In the genomic region with DNA sequence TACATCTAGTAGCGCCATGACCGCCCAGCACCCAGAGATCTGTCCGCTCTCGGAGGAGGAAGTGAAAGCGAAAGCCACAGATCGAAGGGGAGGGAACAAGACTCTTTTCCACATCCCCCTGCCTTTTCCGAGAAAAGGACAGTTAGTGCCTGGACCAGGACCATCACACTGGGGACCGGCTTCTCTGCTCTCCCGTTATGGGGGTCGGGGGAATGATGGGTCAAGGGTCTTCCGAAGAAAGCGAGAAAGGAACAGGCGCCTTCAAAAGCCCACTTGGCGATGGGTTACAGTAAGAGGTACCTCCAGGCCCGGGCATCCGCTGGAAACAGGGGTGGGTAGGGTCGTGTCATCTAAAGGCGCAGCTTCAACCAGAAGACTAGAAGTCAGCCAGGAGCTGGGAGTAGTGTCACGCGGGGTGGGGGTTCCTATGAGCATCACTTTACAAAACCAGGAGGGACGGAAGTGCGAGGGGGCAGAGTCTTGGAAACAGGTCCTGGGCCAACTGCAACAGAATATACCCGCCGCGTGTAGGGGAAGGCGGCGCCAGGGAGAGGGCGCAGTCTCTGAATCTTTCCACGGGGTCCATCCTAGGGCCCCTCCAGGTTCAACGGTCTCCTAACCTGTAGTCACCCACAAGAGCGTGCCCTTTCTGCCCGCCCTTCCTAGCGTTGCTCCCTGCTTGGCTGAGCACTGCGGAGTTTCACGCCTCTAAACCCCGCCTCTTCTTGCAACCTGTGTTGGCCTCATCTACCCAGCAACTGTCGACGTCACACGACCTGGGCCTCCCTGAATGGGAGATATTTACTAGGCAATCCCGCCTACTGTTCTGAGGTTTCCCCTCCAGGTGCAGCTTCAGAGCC, we compare ENCODE assay signal across 8 cellular contexts. TPM values are rescaled to one million over a fixed set of nuclear protein-coding genes. Genes with fewer than 3 reads are reported as not detected.
A peak's percentile ranks its signal among the peaks of the same experiment; 100 is the strongest.
DNase-seq lines count a peak whose midpoint lies in the region; ATAC-seq, FAIRE-seq and TF ChIP-seq lines count a peak whose summit lies in the region.

TSS of gene PSMB8 (minus strand) at position 69 of the 860 bp plus-strand sequence. CDS start at position 18, 51 bp downstream.

- no TSS peak for BruUV-seq in HepG2 (replicated peaks; lab: Mats Ljungman, UMichigan)

- intact Hi-C loops in HepG2 (cut with micrococcal nuclease; ENCODE audit: unreplicated experiment): loop anchor here (1.0 kb wide), 1 partner anchor 9 kb away; the partner anchor contains the start of gene TAP1

- H3K4me2 ChIP-seq in HepG2 (ENCODE audit: low read depth, low read length): peak within 1 kb of the TSS; percentile 80

- ATAC-seq in GM19395 (IDR thresholded peaks at IDR 0.05; ENCODE audit: unreplicated experiment): peak; percentile 70
- ATAC-seq in HG03558 (IDR thresholded peaks at IDR 0.05; ENCODE audit: extremely low read depth, unreplicated experiment): peak; percentile 40
- ATAC-seq in HepG2: peak; percentile 97

- POLR2A ChIA-PET in HepG2 (lab: Yijun Ruan, JAX): interaction anchor here (0.9 to 3.0 kb wide), 7 partner anchors 10 to 428 kb away, joined by 3 to 41 read pairs (median 6); partner anchors contain the start of genes PSMB9, RPS18, TAP1 and VPS52

- CTCF ChIA-PET in HepG2 (lab: Yijun Ruan, JAX; ENCODE audit: low intra/inter-chr PET ratio, low total read pairs): interaction anchor here (0.8 kb wide), 1 partner anchor 17 kb away, joined by 3 read pairs; no protein-coding TSS in a partner anchor

- TF ChIP-seq EP300 in HepG2 (IDR thresholded peaks at IDR 0.05; ENCODE audit: low read depth in 2 of 2, low read length in 2 of 2) (no peak), HepG2 (CRISPR knock-in tag; IDR thresholded peaks at IDR 0.05; ENCODE audit: borderline replicate concordance) (no peak)

- peaks cover 0 to 1% of the 10 kb centered on the region in 2 experiments; a peak in 2 of 5 replicates for H3K36me3 ChIP-seq in HepG2 (replicated peaks in 1 of 2; ENCODE audit: control insufficient read depth in 1 of 2, insufficient read depth in 2 of 2, low read length in 2 of 2)

- no peaks in the 10 kb centered on the region for H4K20me1 ChIP-seq in HepG2 (ENCODE audit: insufficient read depth, low read length)

- in situ Hi-C loops in HepG2 (cut with HindIII; ENCODE audit: extremely low pct_ligation_motif_present, low pct_unique_long_range_greater_than_20kb): no loop called here

- peak within 1 kb of the TSS; percentile 73 to 85 (median 75) for H3K4me3 ChIP-seq in HepG2 (replicated peaks in 1 of 3; ENCODE audit: insufficient read depth in 1 of 3, low read depth in 2 of 3, low read length in 3 of 3)

- TF ChIP-seq POLR2A in HepG2 (IDR thresholded peaks at IDR 0.05; ENCODE audit: insufficient read depth in 1 of 2, low read depth in 2 of 2, low read length in 2 of 2): peak; percentile 57 to 61

- no peak for TF ChIP-seq RAD21 in HepG2 (CRISPR knock-in tag; IDR thresholded peaks at IDR 0.05)

- peak; percentile 98 for DNase-seq in CD1c-positive myeloid dendritic cell (ENCODE audit: extremely low spot score)
- DNase-seq in NCI-H748 treated with DMSO at 0.1 percent for 48 hours (lab: John Stamatoyannopoulos, UW): peak; percentile 97
- DNase-seq in activated CD4-positive, alpha-beta T cell treated with anti-CD3 and anti-CD28 coated beads, Interleukin-2, amount 50 U/mL, for 4 hours: peak; percentile 99
- DNase-seq in dermis blood vessel endothelial cell: peak; percentile 97
- DNase-seq in HepG2 (ENCODE audit: low spot score): peak; percentile 96
- DNase-seq in stimulated activated CD4-positive, alpha-beta T cell treated with anti-CD3 and anti-CD28 coated beads, Interleukin-2, amount 100 ng/mL, for 48 hours: peak; percentile 92 to 98

- FAIRE-seq in HepG2 (lab: Jason Lieb, UNC): peak; percentile 98

- H2AFZ ChIP-seq in HepG2 (ENCODE audit: low read length): peak within 1 kb of the TSS; percentile 64

- 1% methylated on average over 39 of the region's 40 CpGs for WGBS in HepG2 (ENCODE audit: low lambda C conversion rate)

- H3K79me2 ChIP-seq in HepG2 (ENCODE audit: insufficient read depth, low read length): no peaks in the 10 kb centered on the region

- no peaks in the 10 kb centered on the region; a peak in 1 of 5 replicates for H3K27me3 ChIP-seq in HepG2 (ENCODE audit: control insufficient read depth in 1 of 2, insufficient read depth in 2 of 2, low read length in 2 of 2)

- H3K9me3 ChIP-seq in HepG2 (ENCODE audit: low read length): no peaks in the 10 kb centered on the region

- peak; percentile 37 for TF ChIP-seq CTCF in HepG2 (CRISPR knock-in tag; IDR thresholded peaks at IDR 0.05)

- peak within 1 kb of the TSS; percentile 67 for H3K9ac ChIP-seq in HepG2 (ENCODE audit: insufficient read depth, low read depth, low read length)

- peak within 1 kb of the TSS; percentile 20 for H3K27ac ChIP-seq in HepG2 (ENCODE audit: extremely low read length, insufficient read depth, low read length)

- H3K4me1 ChIP-seq in HepG2 (ENCODE audit: insufficient read depth, low read length): peaks cover 16% of the 10 kb centered on the region

TF ChIP-seq in HepG2, 621 proteins besides CTCF, POLR2A, EP300 and RAD21 (continues in another document):
- TF ChIP-seq BCL6 (CRISPR knock-in tag; IDR thresholded peaks at IDR 0.05) (no peak), CCAR2 (optimal IDR thresholded peaks at IDR 0.05; ENCODE audit: low read depth, low read length) (no peak), CAMTA2 (CRISPR knock-in tag; IDR thresholded peaks at IDR 0.05; ENCODE audit: borderline replicate concordance) (0 out of 2 replicates have a peak, but pooled peaks have one; percentile 75), ZNF891 (CRISPR knock-in tag; IDR thresholded peaks at IDR 0.05) (peak; percentile 56), ZNF691 (CRISPR knock-in tag; IDR thresholded peaks at IDR 0.05; ENCODE audit: borderline replicate concordance, low read depth) (peak; percentile 90), FOXA3 (CRISPR knock-in tag; IDR thresholded peaks at IDR 0.05) (peak; percentile 52), BHLHE40 (IDR thresholded peaks at IDR 0.05; ENCODE audit: low read length) (peak; percentile 69; the same call in 1 of the 2 replicates), ZNF350 (CRISPR knock-in tag; IDR thresholded peaks at IDR 0.05; ENCODE audit: borderline replicate concordance, low read depth) (peak; percentile 42; the same call in 1 of the 2 replicates), RBM39 (IDR thresholded peaks at IDR 0.05; ENCODE audit: low read depth, low read length, poor library complexity, severe bottlenecking) (peak; percentile 52), ISL2 (CRISPR knock-in tag; IDR thresholded peaks at IDR 0.05) (peak; percentile 30; the same call in 1 of the 2 replicates), ZNF883 (CRISPR knock-in tag; IDR thresholded peaks at IDR 0.05; ENCODE audit: not compliant biosample characterization) (no peak)
- TF ChIP-seq, protein P1, sequence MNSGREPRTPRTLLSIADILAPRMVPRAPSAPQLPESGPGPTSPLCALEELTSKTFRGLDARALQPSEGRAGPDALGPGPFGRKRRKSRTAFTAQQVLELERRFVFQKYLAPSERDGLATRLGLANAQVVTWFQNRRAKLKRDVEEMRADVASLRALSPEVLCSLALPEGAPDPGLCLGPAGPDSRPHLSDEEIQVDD (CRISPR knock-in tag; IDR thresholded peaks at IDR 0.05; ENCODE audit: borderline replicate concordance): 0 out of 2 replicates have a peak, but pooled peaks have one; percentile 34

RNA-seq across cellular contexts. Expression of gene PSMB8, which starts in this region (rescaled TPM):
- 73.5 and 86.4 TPM in 2 replicates for total RNA-seq in dermis blood vessel endothelial cell
- 64.7 and 74.9 TPM in 2 replicates for total RNA-seq in HepG2 (2016; rRNA removed; fragmentation: Illumina TruSeq; extraction: Trizol)
- 17.3 and 18.5 TPM in 2 replicates for total RNA-seq in HepG2 (2016; cell fraction: cytosol; rRNA removed; fragmentation: Illumina TruSeq; extraction: Trizol; ENCODE audit: low read depth)
- 69.4 and 76.9 TPM in 2 replicates for total RNA-seq in HepG2 (2016; cell fraction: insoluble cytoplasmic fraction; rRNA removed; fragmentation: Illumina TruSeq; extraction: Trizol)
- total RNA-seq in HepG2 (2016; cell fraction: membrane; rRNA removed; fragmentation: Illumina TruSeq; extraction: Trizol): 30.5 and 33.2 TPM in 2 replicates
- total RNA-seq in HepG2 (2016; cell fraction: nucleus; rRNA removed; fragmentation: Illumina TruSeq; extraction: Trizol): 24.1 and 26.9 TPM in 2 replicates
- 30.7 and 41.2 TPM in 2 replicates for polyA plus RNA-seq in HepG2 (2011; rRNA removed)
- 43.0 and 50.9 TPM in 2 replicates for polyA plus RNA-seq in HepG2 (2011; cell fraction: cytosol; rRNA removed)
- polyA plus RNA-seq in HepG2 (2011; cell fraction: nucleus; rRNA removed): 24.6 and 37.8 TPM in 2 replicates
- 24.6 and 32.8 TPM in 2 replicates for polyA plus RNA-seq in HepG2 (2012)
- 16.9 and 17.5 TPM in 2 replicates for polyA plus RNA-seq in HepG2 (2016; cell fraction: cytosol; fragmentation: Illumina TruSeq; extraction: Trizol; ENCODE audit: low read depth)
- 67.6 and 73.1 TPM in 2 replicates for polyA plus RNA-seq in HepG2 (2016; cell fraction: insoluble cytoplasmic fraction; fragmentation: Illumina TruSeq; extraction: Trizol; ENCODE audit: low read depth)
- 25.0 and 28.1 TPM in 2 replicates for polyA plus RNA-seq in HepG2 (2016; cell fraction: membrane; fragmentation: Illumina TruSeq; extraction: Trizol; ENCODE audit: low read depth)
- 41.0 and 43.4 TPM in 2 replicates for polyA plus RNA-seq in HepG2 (2016; cell fraction: nucleus; fragmentation: Illumina TruSeq; extraction: Trizol; ENCODE audit: insufficient read depth, low read depth)
- 17.3 and 80.7 TPM in 2 replicates for polyA minus RNA-seq in HepG2 (2011; rRNA and poly(A)+ RNA removed; ENCODE audit: low replicate concordance)
- polyA minus RNA-seq in HepG2 (2011; cell fraction: cytosol; rRNA and poly(A)+ RNA removed): 6.2 and 7.1 TPM in 2 replicates
- 3.9 and 6.7 TPM in 2 replicates for polyA minus RNA-seq in HepG2 (2011; cell fraction: nucleus; rRNA and poly(A)+ RNA removed)

Comparison
In these comparisons a context has a peak if more than half of its experiments do, and no peak if none do; other contexts are left out.
1. Peak in every context shown above with its lines: DNase-seq, ATAC-seq, H3K4me3 ChIP-seq and H3K27ac ChIP-seq.
2. ATAC-seq: peak in every context shown above with its lines; median percentile 97 in HepG2; 70 in GM19395; 40 in HG03558.